17 cellular contexts compared by ENCODE assay signal in genomic region chr20:63425846-63426485, GRCh38. TPM values are rescaled to one million over a fixed set of nuclear protein-coding genes. Genes with fewer than 3 reads are reported as not detected.
DNase-seq lines count a peak whose midpoint lies in the region; ATAC-seq and TF ChIP-seq lines count a peak whose summit lies in the region.
"Had no signal": no experiment of that assay in that cellular context is flagged by ENCODE, and none has a peak within 500 bp of the region (broad histone marks: within the 10 kb centered on the region; RNA-seq: fewer than 3 reads in every experiment).

No MANE protein-coding gene starts in this region.

- H3K27ac ChIP-seq in PC-3 (ENCODE audit: low read length), result no peak overlapping the region
- H3K27ac ChIP-seq: BLaER1 treated with 17β-estradiol and CSF1 and Interleukin-3, amounts not matched to agents 10 nM and 100 nM had no signal

- H3K36me3 ChIP-seq in PC-3 (ENCODE audit: low read depth, low read length), result no peaks in the 10 kb centered on the region
- H3K36me3 ChIP-seq: BLaER1 treated with 17β-estradiol and CSF1 and Interleukin-3, amounts not matched to agents 10 nM and 100 nM had no signal

- H3K79me2 ChIP-seq in PC-3 (ENCODE audit: low read length), result no peaks in the 10 kb centered on the region

- TF ChIP-seq CTCF in PC-3 (conservative IDR thresholded peaks at IDR 0.05; ENCODE audit: low read depth, low read length) (peak; percentile 28), nephron progenitor cell (IDR thresholded peaks at IDR 0.05) (no peak)

- no peaks in the 10 kb centered on the region for H3K9me2 ChIP-seq in PC-3 (replicated peaks; ENCODE audit: low read length)

- intact Hi-C loops in PC-3 (cut with micrococcal nuclease), result no loop called here

- peak; percentile 14; the same call in 1 of the 2 replicates for TF ChIP-seq RAD21 in Ishikawa (IDR thresholded peaks at IDR 0.05; ENCODE audit: low read depth)

- H3F3A ChIP-seq in PC-3 (ENCODE audit: low read length, unreplicated experiment), result no peaks in the 10 kb centered on the region

- H3K36me3 Mint-ChIP-seq in nephron progenitor cell (ENCODE audit: low read depth), result peaks cover 13% of the 10 kb centered on the region
- H3K36me3 Mint-ChIP-seq: CD8-positive, alpha-beta T cell had no signal

- no peaks in the 10 kb centered on the region for H4K20me1 ChIP-seq in PC-3 (ENCODE audit: low read length)

- no peak overlapping the region for H3K9ac ChIP-seq in PC-3 (ENCODE audit: low read length)
- H3K9ac ChIP-seq: BLaER1 treated with 17β-estradiol and CSF1 and Interleukin-3, amounts not matched to agents 10 nM and 100 nM had no signal

- POLR2A ChIA-PET in PC-3 (lab: Charles Lee; ENCODE audit: unreplicated experiment), result interaction anchor here (0.6 kb wide), 1 partner anchor 94 kb away, joined by 15 read pairs; no protein-coding TSS in a partner anchor

- H3K4me1 Mint-ChIP-seq in nephron progenitor cell, result peaks cover 10% of the 10 kb centered on the region
- H3K4me1 Mint-ChIP-seq: B cell, GM23338 had no signal

- CTCF ChIA-PET in PC-3 (lab: Charles Lee), result no interaction called here

- H3K4me3 ChIP-seq in PC-3 (ENCODE audit: low read length), result no peak overlapping the region
- H3K4me3 ChIP-seq: BLaER1 treated with 17β-estradiol and CSF1 and Interleukin-3, amounts not matched to agents 10 nM and 100 nM; GM23338; K562 had no signal

- DNase-seq in NCI-H748 (lab: John Stamatoyannopoulos, UW; ENCODE audit: unreplicated experiment) (peak; percentile 7), NCI-H748 treated with DMSO at 0.1 percent for 48 hours (lab: John Stamatoyannopoulos, UW) (no peak), PC-3 (peak; percentile 18), nephron progenitor cell (no peak), islet precursor cell (no peak)
- DNase-seq: Calu3; CD8-positive, alpha-beta T cell; H7; HFFc6 had no signal

- H3K9me3 Mint-ChIP-seq in nephron progenitor cell, result peaks cover 9% of the 10 kb centered on the region
- H3K9me3 Mint-ChIP-seq: CD8-positive, alpha-beta T cell; GM23338 had no signal

- no peak for TF ChIP-seq EP300 in Ishikawa (IDR thresholded peaks at IDR 0.05; ENCODE audit: borderline replicate concordance)

- H3K4me2 ChIP-seq in PC-3 (ENCODE audit: low read length), result no peak overlapping the region
- H3K4me2 ChIP-seq: BLaER1 treated with 17β-estradiol and CSF1 and Interleukin-3, amounts not matched to agents 10 nM and 100 nM; GM23338 had no signal

- no peak overlapping the region for H3K4me3 Mint-ChIP-seq in nephron progenitor cell
- H3K4me3 Mint-ChIP-seq: B cell; CD8-positive, alpha-beta T cell; GM23338; HFFc6 had no signal

- BruUV-seq in PC-3 (replicated peaks; lab: Mats Ljungman, UMichigan), result no TSS peak

- no peaks in the 10 kb centered on the region for H3K27me3 Mint-ChIP-seq in nephron progenitor cell (ENCODE audit: low read depth, poor library complexity)
- H3K27me3 Mint-ChIP-seq: B cell had no signal

- H2AFZ ChIP-seq in PC-3 (ENCODE audit: low read length), result no peak overlapping the region
- H2AFZ ChIP-seq: GM23338 had no signal

- peak overlapping the region; percentile 51 for H3K27ac Mint-ChIP-seq in nephron progenitor cell
- H3K27ac Mint-ChIP-seq: B cell, GM23338, HFFc6 had no signal

- peaks cover 32% of the 10 kb centered on the region for H3K27me3 ChIP-seq in PC-3 (ENCODE audit: low read length)

- no peak for ATAC-seq in PC-3
- ATAC-seq in HG03442 (IDR thresholded peaks at IDR 0.05; ENCODE audit: unreplicated experiment), result no peak
- ATAC-seq in HG02938 (IDR thresholded peaks at IDR 0.05; ENCODE audit: unreplicated experiment), result no peak
- ATAC-seq: CD8-positive, alpha-beta T cell; GM23338; HCT116; K562 had no signal

- H3K4me1 ChIP-seq in PC-3 (ENCODE audit: insufficient read depth, low read length), result no peaks in the 10 kb centered on the region

- no peaks in the 10 kb centered on the region for H3K9me3 ChIP-seq in PC-3 (ENCODE audit: low read length)
- H3K9me3 ChIP-seq: BLaER1 treated with 17β-estradiol and CSF1 and Interleukin-3, amounts not matched to agents 10 nM and 100 nM had no signal

TF ChIP-seq in Ishikawa, 13 proteins besides CTCF, POLR2A, EP300 and RAD21:
- no peak for TF ChIP-seq USF1 (IDR thresholded peaks at IDR 0.05)
- TF ChIP-seq TAF1 (IDR thresholded peaks at IDR 0.05; ENCODE audit: low read depth), result no peak
- no peak for TF ChIP-seq TCF12 (IDR thresholded peaks at IDR 0.05; ENCODE audit: low read depth)
- TF ChIP-seq CEBPB (IDR thresholded peaks at IDR 0.05), result no peak
- no peak for TF ChIP-seq FOXM1 (IDR thresholded peaks at IDR 0.05; ENCODE audit: borderline replicate concordance, low read depth)
- no peak for TF ChIP-seq CREB1 (IDR thresholded peaks at IDR 0.05; ENCODE audit: low read depth)
- no peak for TF ChIP-seq EGR1 (IDR thresholded peaks at IDR 0.05)
- no peak for TF ChIP-seq REST (IDR thresholded peaks at IDR 0.05; ENCODE audit: low read depth)
- no peak for TF ChIP-seq NFIC (IDR thresholded peaks at IDR 0.05)
- no peak for TF ChIP-seq TEAD4 (IDR thresholded peaks at IDR 0.05)
- no peak for TF ChIP-seq YY1 (IDR thresholded peaks at IDR 0.05; ENCODE audit: low read depth)
- TF ChIP-seq MAX (IDR thresholded peaks at IDR 0.05), result no peak
- TF ChIP-seq ZBTB7A (IDR thresholded peaks at IDR 0.05; ENCODE audit: low read depth), result no peak

RNA-seq across cellular contexts. Expression of gene KCNQ2, which starts 46.5 kb away (rescaled TPM):
- total RNA-seq in PC-3 (2014; rRNA removed), result not detected in 2 replicates
- total RNA-seq: CD8-positive, alpha-beta T cell; HFFc6 had no signal

Comparison
In these comparisons a context has a peak if more than half of its experiments do, and no peak if none do; other contexts are left out.
1. DNase-seq: peak in NCI-H748 (single experiment) and PC-3 (single experiment); none in NCI-H748 treated with DMSO at 0.1 percent for 48 hours (single experiment), nephron progenitor cell (single experiment) and islet precursor cell (single experiment).